ENCODE assay signal across 13 cellular contexts in genomic region chrX:27918799-27919198, GRCh38.
A peak's percentile ranks its signal among the peaks of the same experiment; 100 is the strongest.
DNase-seq lines count a peak whose midpoint lies in the region; ATAC-seq and TF ChIP-seq lines count a peak whose summit lies in the region.
"Had no signal": no experiment of that assay in that cellular context is flagged by ENCODE, and none has a peak within 500 bp of the region (broad histone marks: within the 10 kb centered on the region; RNA-seq: fewer than 3 reads in every experiment).

No MANE protein-coding gene starts in this region.

- ATAC-seq in stimulated activated naive CD8-positive, alpha-beta T cell treated with anti-CD3 and anti-CD28 coated beads, Interleukin-15, amount 100 ng/mL, for 72 hours = no peak
- no peak for ATAC-seq in GM18505 (IDR thresholded peaks at IDR 0.05; ENCODE audit: unreplicated experiment)
- no peak for ATAC-seq in Right ventricle myocardium superior (ENCODE audit: poor library complexity)
- ATAC-seq: activated CD4-positive, alpha-beta T cell treated with anti-CD3 and anti-CD28 coated beads for 36 hours; CD8-positive, alpha-beta T cell had no signal

- H3K9ac ChIP-seq in liver (ENCODE audit: low read depth in 1 of 2, low read length in 2 of 2) = no peak overlapping the region

- no peaks in the 10 kb centered on the region for H3K4me1 Mint-ChIP-seq in stimulated activated naive CD8-positive, alpha-beta T cell treated with anti-CD3 and anti-CD28 coated beads, Interleukin-15, amount 100 ng/mL, for 72 hours
- H3K4me1 Mint-ChIP-seq: activated CD4-positive, alpha-beta T cell treated with anti-CD3 and anti-CD28 coated beads for 36 hours had no signal

- in situ Hi-C loops in Caki2 (cut with HindIII; ENCODE audit: low pct_unique_long_range_greater_than_20kb, low sequenced_read_pairs) = no loop called here

- no peaks in the 10 kb centered on the region for H3K27me3 Mint-ChIP-seq in stimulated activated naive CD8-positive, alpha-beta T cell treated with anti-CD3 and anti-CD28 coated beads, Interleukin-15, amount 100 ng/mL, for 72 hours
- H3K27me3 Mint-ChIP-seq: activated CD4-positive, alpha-beta T cell treated with anti-CD3 and anti-CD28 coated beads for 36 hours; stimulated activated naive CD8-positive, alpha-beta T cell treated with anti-CD3 and anti-CD28 coated beads, Interleukin-15, Interleukin-2, amounts not matched to agents 100 ng/mL and 50 ng/mL, for 24 hours had no signal

- no peak for TF ChIP-seq POLR2A in GM18505 (IDR thresholded peaks at IDR 0.05; ENCODE audit: borderline replicate concordance, extremely low read depth, insufficient read depth, insufficient read length)

- H3K9me3 Mint-ChIP-seq in stimulated activated naive CD8-positive, alpha-beta T cell treated with anti-CD3 and anti-CD28 coated beads, Interleukin-15, amount 100 ng/mL, for 72 hours = no peaks in the 10 kb centered on the region
- H3K9me3 Mint-ChIP-seq: CD8-positive, alpha-beta T cell; stimulated activated naive CD8-positive, alpha-beta T cell treated with anti-CD3 and anti-CD28 coated beads, Interleukin-15, Interleukin-2, amounts not matched to agents 100 ng/mL and 50 ng/mL, for 24 hours had no signal

- H3K4me1 ChIP-seq in liver (ENCODE audit: control insufficient read depth in 4 of 4, insufficient read depth in 4 of 4, low read length in 3 of 4) = no peaks in the 10 kb centered on the region

- no peaks in the 10 kb centered on the region for H3K27me3 ChIP-seq in liver (ENCODE audit: control insufficient read depth in 4 of 4, insufficient read depth in 4 of 4, low read length in 3 of 4)

- no peak overlapping the region for H3K27ac ChIP-seq in liver (ENCODE audit: low read depth in 1 of 2, low read length in 2 of 2)

- peak; percentile 70 to 72 for TF ChIP-seq RAD21 in liver (IDR thresholded peaks at IDR 0.05)

- peak; percentile 33 for TF ChIP-seq CTCF in cardiac fibroblast (IDR thresholded peaks at IDR 0.05; ENCODE audit: low read depth, low read length)
- no peak for TF ChIP-seq CTCF in liver (IDR thresholded peaks at IDR 0.05; ENCODE audit: low read depth, low read length, missing input control)

- no peaks in the 10 kb centered on the region for H3K36me3 ChIP-seq in liver (ENCODE audit: control insufficient read depth in 4 of 4, insufficient read depth in 3 of 4, low read depth in 1 of 4, low read length in 3 of 4)

- no peak overlapping the region for H3K4me3 Mint-ChIP-seq in stimulated activated naive CD8-positive, alpha-beta T cell treated with anti-CD3 and anti-CD28 coated beads, Interleukin-15, amount 100 ng/mL, for 72 hours
- H3K4me3 Mint-ChIP-seq: activated CD4-positive, alpha-beta T cell treated with anti-CD3 and anti-CD28 coated beads for 36 hours; CD8-positive, alpha-beta T cell; stimulated activated naive CD8-positive, alpha-beta T cell treated with anti-CD3 and anti-CD28 coated beads, Interleukin-15, Interleukin-2, amounts not matched to agents 100 ng/mL and 50 ng/mL, for 24 hours had no signal

- no peak overlapping the region for H3K27ac Mint-ChIP-seq in stimulated activated naive CD8-positive, alpha-beta T cell treated with anti-CD3 and anti-CD28 coated beads, Interleukin-15, amount 100 ng/mL, for 72 hours
- H3K27ac Mint-ChIP-seq: activated CD4-positive, alpha-beta T cell treated with anti-CD3 and anti-CD28 coated beads for 36 hours; CD8-positive, alpha-beta T cell; stimulated activated naive CD8-positive, alpha-beta T cell treated with anti-CD3 and anti-CD28 coated beads, Interleukin-15, Interleukin-2, amounts not matched to agents 100 ng/mL and 50 ng/mL, for 24 hours had no signal

- intact Hi-C loops in Right ventricle myocardium superior (cut with DNase I) = no loop called here

- 52% methylated on average over 3 of the region's 3 CpGs for WGBS in liver

- DNase-seq in Caki2 (ENCODE audit: low read depth) = peak; percentile 2
- peak; percentile 34 for DNase-seq in MV-4-11 (lab: John Stamatoyannopoulos, UW)
- peak; percentile 35 to 45 for DNase-seq in cardiac fibroblast (ENCODE audit: low read depth in 2 of 2)
- no peak for DNase-seq in stimulated activated naive CD8-positive, alpha-beta T cell treated with anti-CD3 and anti-CD28 coated beads, Interleukin-15, amount 100 ng/mL, for 72 hours
- DNase-seq in stimulated activated CD4-positive, alpha-beta T cell treated with anti-CD3 and anti-CD28 coated beads, Interleukin-4, amount 100 ng/mL, for 24 hours = no peak
- no peak for DNase-seq in Right ventricle myocardium superior
- DNase-seq: activated CD4-positive, alpha-beta T cell treated with anti-CD3 and anti-CD28 coated beads for 36 hours; activated effector memory CD4-positive, alpha-beta T cell treated with anti-CD3 and anti-CD28 coated beads, Interleukin-2, amount 50 U/mL, for 16 hours; CD8-positive, alpha-beta T cell; SHP77 treated with DMSO at 0.1 percent for 48 hours had no signal

- H3K4me3 ChIP-seq in cardiac fibroblast (replicated peaks in 1 of 2; ENCODE audit: low read depth in 2 of 2, low read length in 2 of 2) = no peak overlapping the region
- H3K4me3 ChIP-seq in liver (ENCODE audit: low read depth in 1 of 3, low read length in 3 of 3) = no peak overlapping the region

- no peaks in the 10 kb centered on the region for H3K9me3 ChIP-seq in liver (ENCODE audit: control insufficient read depth in 4 of 4, low read length in 3 of 4)

TF ChIP-seq in liver, 16 proteins besides CTCF, POLR2A, EP300 and RAD21:
- TF ChIP-seq NR2F2 (IDR thresholded peaks at IDR 0.05) = no peak
- TF ChIP-seq GABPA (IDR thresholded peaks at IDR 0.05 in 1 of 2, conservative IDR thresholded peaks at IDR 0.05 in 1 of 2) = no peak
- TF ChIP-seq FOXA2 (IDR thresholded peaks at IDR 0.05) = no peak
- TF ChIP-seq FOXA1 (IDR thresholded peaks at IDR 0.05) = no peak
- TF ChIP-seq TAF1 (conservative IDR thresholded peaks at IDR 0.05) = no peak
- no peak for TF ChIP-seq SP1 (IDR thresholded peaks at IDR 0.05)
- no peak for TF ChIP-seq MAX (IDR thresholded peaks at IDR 0.05)
- TF ChIP-seq REST (IDR thresholded peaks at IDR 0.05) = no peak
- TF ChIP-seq ATF3 (IDR thresholded peaks at IDR 0.05) = no peak
- no peak for TF ChIP-seq YY1 (IDR thresholded peaks at IDR 0.05)
- TF ChIP-seq RXRA (IDR thresholded peaks at IDR 0.05) = no peak
- no peak for TF ChIP-seq HNF4A (conservative IDR thresholded peaks at IDR 0.05)
- no peak for TF ChIP-seq EGR1 (IDR thresholded peaks at IDR 0.05; ENCODE audit: low read depth in 2 of 2)

Comparison
In these comparisons a context has a peak if more than half of its experiments do, and no peak if none do; other contexts are left out.
1. DNase-seq: peak in Caki2 (single experiment), MV-4-11 (single experiment) and cardiac fibroblast (2 of 2); none in stimulated activated naive CD8-positive, alpha-beta T cell treated with anti-CD3 and anti-CD28 coated beads, Interleukin-15, amount 100 ng/mL, for 72 hours (0 of 2), stimulated activated CD4-positive, alpha-beta T cell treated with anti-CD3 and anti-CD28 coated beads, Interleukin-4, amount 100 ng/mL, for 24 hours (single experiment) and Right ventricle myocardium superior (single experiment).